25 cellular contexts compared by ENCODE assay signal in genomic region chr6:30041821-30042220, GRCh38. TPM values are rescaled to one million over a fixed set of nuclear protein-coding genes. Genes with fewer than 3 reads are reported as not detected.
"Had no signal": no experiment of that assay in that cellular context is flagged by ENCODE, and none has a peak within 500 bp of the region (broad histone marks: within the 10 kb centered on the region; RNA-seq: fewer than 3 reads in every experiment).

No MANE protein-coding gene starts in this region.

- H3K27ac ChIP-seq: esophagus squamous epithelium, foreskin keratinocyte, skin epidermis, tibial artery, uterus had no signal

- DNase-seq: activated B cell treated with CpG ODN at 0.5 μM for 24 hours; activated CD4-positive, alpha-beta T cell treated with anti-CD3 and anti-CD28 coated beads for 48 hours; activated CD8-positive, alpha-beta memory T cell treated with anti-CD3 and anti-CD28 coated beads, Interleukin-2, amount 50 U/mL, for 4 hours; activated CD8-positive, alpha-beta T cell treated with anti-CD3 and anti-CD28 coated beads, Interleukin-2, amount 10 ng/mL, durations not matched to agents 7 days and 5 days; activated gamma-delta T cell; activated T-cell treated with anti-CD3 and anti-CD28 coated beads, Interleukin-2, amount 50 U/mL, for 48 hours; cortex of kidney; effector CD4-positive, alpha-beta T cell; esophagus squamous epithelium; foreskin keratinocyte; glutamatergic neuron; nephron progenitor cell; occipital lobe; stimulated activated CD4-positive, alpha-beta T cell treated with anti-CD3 and anti-CD28 coated beads, Interleukin-15, amount 100 ng/mL, for 24 hours; stimulated activated CD4-positive, alpha-beta T cell treated with anti-CD3 and anti-CD28 coated beads, Interleukin-4, amount 100 ng/mL, for 1 hour; stimulated activated naive B cell treated with anti-CD40 and anti-IgM and Interleukin-4, amounts not matched to agents 10 μg/mL and 1 μg/mL and 100 μg/mL, for 72 hours; tibial artery; uterus had no signal

- H3K9me3 ChIP-seq: esophagus squamous epithelium, tibial artery, uterus had no signal

- H3K4me3 ChIP-seq: esophagus squamous epithelium, skin epidermis, tibial artery, uterus had no signal

- H3K36me3 Mint-ChIP-seq: activated naive CD4-positive, alpha-beta T cell treated with anti-CD3 and anti-CD28 coated beads, Interleukin-2, amount 50 U/mL, for 72 hours; brain; mesothelial cell of epicardium had no signal

- H3K4me1 ChIP-seq: esophagus squamous epithelium, tibial artery, uterus had no signal

- H3K27me3 ChIP-seq: esophagus squamous epithelium, foreskin keratinocyte, tibial artery, uterus had no signal

- H3K27me3 Mint-ChIP-seq: activated B cell treated with CpG ODN at 0.5 μM for 24 hours; brain; central memory CD8-positive, alpha-beta T cell; stimulated activated naive B cell treated with anti-CD40 and anti-IgM and Interleukin-4, amounts not matched to agents 10 μg/mL and 1 μg/mL and 100 μg/mL, for 72 hours had no signal

- H3K36me3 ChIP-seq: esophagus squamous epithelium, tibial artery, uterus had no signal

- H3K4me1 Mint-ChIP-seq: activated B cell treated with CpG ODN at 0.5 μM for 24 hours, mesothelial cell of epicardium, nephron progenitor cell had no signal

- H3K4me3 Mint-ChIP-seq: activated B cell treated with CpG ODN at 0.5 μM for 24 hours; activated CD8-positive, alpha-beta T cell treated with anti-CD3 and anti-CD28 coated beads, Interleukin-2, amount 10 ng/mL, durations not matched to agents 7 days and 5 days; brain; central memory CD8-positive, alpha-beta T cell; mesothelial cell of epicardium; nephron progenitor cell; stimulated activated naive B cell treated with anti-CD40 and anti-IgM and Interleukin-4, amounts not matched to agents 10 μg/mL and 1 μg/mL and 100 μg/mL, for 72 hours had no signal

- H3K27ac Mint-ChIP-seq: activated B cell treated with CpG ODN at 0.5 μM for 24 hours; activated CD8-positive, alpha-beta T cell treated with anti-CD3 and anti-CD28 coated beads, Interleukin-2, amount 10 ng/mL, durations not matched to agents 7 days and 5 days; nephron progenitor cell had no signal

- H3K9me3 Mint-ChIP-seq: activated B cell treated with CpG ODN at 0.5 μM for 24 hours; activated naive CD4-positive, alpha-beta T cell treated with anti-CD3 and anti-CD28 coated beads, Interleukin-2, amount 50 U/mL, for 72 hours; brain; central memory CD8-positive, alpha-beta T cell; mesothelial cell of epicardium; nephron progenitor cell; stimulated activated naive B cell treated with anti-CD40 and anti-IgM and Interleukin-4, amounts not matched to agents 10 μg/mL and 1 μg/mL and 100 μg/mL, for 72 hours had no signal

RNA-seq across cellular contexts. Expression of gene RNF39, which starts 33.7 kb away (rescaled TPM):
- total RNA-seq: activated B cell treated with CpG ODN at 0.5 μM for 24 hours; activated CD8-positive, alpha-beta T cell treated with anti-CD3 and anti-CD28 coated beads, Interleukin-2, amount 10 ng/mL, durations not matched to agents 7 days and 5 days; activated naive CD4-positive, alpha-beta T cell treated with anti-CD3 and anti-CD28 coated beads, Interleukin-2, amount 50 U/mL, for 72 hours; endothelial cell of umbilical vein; mesothelial cell of epicardium; occipital lobe; posterior vena cava had no signal
- polyA plus RNA-seq: endothelial cell of umbilical vein had no signal
